In genomic region chr13:109951491-109951890, GRCh38 we compare ENCODE assay signal across 25 cellular contexts.
DNase-seq lines count a peak whose midpoint lies in the region; ATAC-seq, FAIRE-seq and TF ChIP-seq lines count a peak whose summit lies in the region.
"Had no signal": no experiment of that assay in that cellular context is flagged by ENCODE, and none has a peak within 500 bp of the region (broad histone marks: within the 10 kb centered on the region; RNA-seq: fewer than 3 reads in every experiment).

No MANE protein-coding gene starts in this region.

- no peaks in the 10 kb centered on the region for H3K79me2 ChIP-seq in mammary epithelial cell (ENCODE audit: insufficient read depth, low read length)

- CTCF ChIA-PET in mammary epithelial cell (lab: Charles Lee; ENCODE audit: low non-redundant PET) = interaction anchor here (0.6 kb wide), 1 partner anchor 131 kb away, joined by 5 read pairs; no protein-coding TSS in a partner anchor
- CTCF ChIA-PET in MCF 10A (lab: Yijun Ruan, JAX) = no interaction called here

- ATAC-seq in pancreas = no peak
- ATAC-seq in activated T-cell treated with anti-CD3 and anti-CD28 coated beads, Interleukin-2, amount 50 U/mL, for 72 hours (replicated peaks in 1 of 2) = no peak
- ATAC-seq in GM18505 (IDR thresholded peaks at IDR 0.05; ENCODE audit: unreplicated experiment) = no peak
- ATAC-seq: A549; CD8-positive, alpha-beta T cell; GM12878 had no signal

- H3K27me3 ChIP-seq in mammary epithelial cell (ENCODE audit: insufficient read depth, low read length) = no peaks in the 10 kb centered on the region
- no peaks in the 10 kb centered on the region for H3K27me3 ChIP-seq in pancreas
- H3K27me3 ChIP-seq in ovary = no peaks in the 10 kb centered on the region
- H3K27me3 ChIP-seq: BLaER1 treated with 17β-estradiol and CSF1 and Interleukin-3, amounts not matched to agents 10 nM and 100 nM had no signal

- intact Hi-C loops in mammary epithelial cell (cut with micrococcal nuclease) = no loop called here
- intact Hi-C loops in MCF 10A (cut with micrococcal nuclease) = no loop called here
- intact Hi-C loops in pancreas (cut with DNase I) = no loop called here
- intact Hi-C loops in ovary (cut with DNase I) = no loop called here

- H3K27ac Mint-ChIP-seq in MCF 10A (ENCODE audit: low read depth, unreplicated experiment) = no peak overlapping the region
- H3K27ac Mint-ChIP-seq in activated T-cell treated with anti-CD3 and anti-CD28 coated beads, Interleukin-2, amount 50 U/mL, for 72 hours = no peak overlapping the region
- H3K27ac Mint-ChIP-seq: B cell; CD4-positive, alpha-beta T cell; CD8-positive, alpha-beta T cell had no signal

- no peak for TF ChIP-seq EP300 in ovary (IDR thresholded peaks at IDR 0.05)

- H3K36me3 Mint-ChIP-seq in MCF 10A (ENCODE audit: insufficient read depth, unreplicated experiment) = no peaks in the 10 kb centered on the region
- no peaks in the 10 kb centered on the region for H3K36me3 Mint-ChIP-seq in activated T-cell treated with anti-CD3 and anti-CD28 coated beads, Interleukin-2, amount 50 U/mL, for 72 hours (ENCODE audit: insufficient read depth in 2 of 2)
- H3K36me3 Mint-ChIP-seq: CD8-positive, alpha-beta T cell had no signal

- no peaks in the 10 kb centered on the region for H3K36me3 ChIP-seq in mammary epithelial cell (ENCODE audit: insufficient read depth, low read length)
- H3K36me3 ChIP-seq in pancreas = no peaks in the 10 kb centered on the region
- H3K36me3 ChIP-seq in ovary = no peaks in the 10 kb centered on the region
- H3K36me3 ChIP-seq: BLaER1 treated with 17β-estradiol and CSF1 and Interleukin-3, amounts not matched to agents 10 nM and 100 nM had no signal

- H3K9me3 ChIP-seq in mammary epithelial cell (replicated peaks; ENCODE audit: insufficient read depth, low read length) (no peaks in the 10 kb centered on the region), pancreas (no peaks in the 10 kb centered on the region), ovary (no peaks in the 10 kb centered on the region)
- H3K9me3 ChIP-seq: A549 had no signal

- H3K9ac ChIP-seq in mammary epithelial cell (ENCODE audit: insufficient read depth, low read length) = no peak overlapping the region
- H3K9ac ChIP-seq: BLaER1 treated with 17β-estradiol and CSF1 and Interleukin-3, amounts not matched to agents 10 nM and 100 nM had no signal

- H4K20me1 ChIP-seq in mammary epithelial cell (ENCODE audit: insufficient read depth, low read length) = no peaks in the 10 kb centered on the region
- H4K20me1 ChIP-seq: BLaER1 treated with 17β-estradiol and CSF1 and Interleukin-3, amounts not matched to agents 10 nM and 100 nM had no signal

- POLR2A ChIA-PET in MCF 10A (lab: Yijun Ruan, JAX) = no interaction called here

- TF ChIP-seq POLR2A in ovary (IDR thresholded peaks at IDR 0.05) (no peak), GM18505 (IDR thresholded peaks at IDR 0.05; ENCODE audit: borderline replicate concordance, extremely low read depth, insufficient read depth, insufficient read length) (no peak)

- TF ChIP-seq CTCF in mammary epithelial cell (conservative IDR thresholded peaks at IDR 0.05 in 1 of 2, IDR thresholded peaks at IDR 0.05 in 1 of 2; ENCODE audit: extremely low read depth in 1 of 2, insufficient read depth in 1 of 2, low read depth in 1 of 2, low read length in 2 of 2) = no peak
- no peak for TF ChIP-seq CTCF in MCF 10A (IDR thresholded peaks at IDR 0.05; ENCODE audit: unreplicated experiment)
- TF ChIP-seq CTCF in pancreas (IDR thresholded peaks at IDR 0.05) = no peak
- TF ChIP-seq CTCF in ovary (IDR thresholded peaks at IDR 0.05) = no peak

- no peaks in the 10 kb centered on the region for H3K9me3 Mint-ChIP-seq in MCF 10A (ENCODE audit: unreplicated experiment)
- peaks cover 1 to 2% of the 10 kb centered on the region in 2 donors for H3K9me3 Mint-ChIP-seq in activated T-cell treated with anti-CD3 and anti-CD28 coated beads, Interleukin-2, amount 50 U/mL, for 72 hours
- H3K9me3 Mint-ChIP-seq: CD4-positive, alpha-beta T cell; CD8-positive, alpha-beta T cell had no signal

- H3K27me3 Mint-ChIP-seq in MCF 10A (ENCODE audit: insufficient read depth, unreplicated experiment) = no peaks in the 10 kb centered on the region
- H3K27me3 Mint-ChIP-seq in activated T-cell treated with anti-CD3 and anti-CD28 coated beads, Interleukin-2, amount 50 U/mL, for 72 hours (ENCODE audit: low read depth) = peaks cover 10% of the 10 kb centered on the region
- H3K27me3 Mint-ChIP-seq: B cell; CD4-positive, alpha-beta T cell had no signal

- H3K4me3 ChIP-seq in mammary epithelial cell (replicated peaks in 1 of 3; ENCODE audit: insufficient read depth in 1 of 3, low read depth in 2 of 3, low read length in 3 of 3) = no peak overlapping the region
- no peak overlapping the region for H3K4me3 ChIP-seq in pancreas
- no peak overlapping the region for H3K4me3 ChIP-seq in ovary
- H3K4me3 ChIP-seq: A549; BLaER1 treated with 17β-estradiol and CSF1 and Interleukin-3, amounts not matched to agents 10 nM and 100 nM; GM12878 had no signal

- peak; percentile 30 for DNase-seq in mammary epithelial cell
- DNase-seq in MCF 10A (ENCODE audit: unreplicated experiment) = no peak
- peak; percentile 14 for DNase-seq in epithelial cell of prostate (ENCODE audit: low read depth, low spot score)
- DNase-seq in pancreas = no peak
- no peak for DNase-seq in activated T-cell treated with anti-CD3 and anti-CD28 coated beads, Interleukin-2, amount 50 U/mL, for 72 hours
- DNase-seq in ovary = no peak
- DNase-seq: AML-193; Caco-2; Calu3; CD4-positive, alpha-beta T cell; CD8-positive, alpha-beta T cell; DMS79 treated with DMSO at 0.1 percent for 48 hours; GF-D8 had no signal

- FAIRE-seq in colon (lab: Jason Lieb, UNC) (peak; percentile 84), pancreas (lab: Jason Lieb, UNC) (peak; percentile 89)
- FAIRE-seq: A549, D721Med, G401.6, GM12878, GM12892, GM19239 had no signal

- in situ Hi-C loops in mammary epithelial cell (cut with MboI; ENCODE audit: low sequenced_read_pairs in 2 of 2) = no loop called here

- dilution Hi-C loops in mammary epithelial cell (cut with HindIII; ENCODE audit: low sequenced_read_pairs) = no loop called here

- H2AFZ ChIP-seq in mammary epithelial cell (ENCODE audit: low read depth, low read length) = no peak overlapping the region

- peaks cover 6% of the 10 kb centered on the region for H3K4me1 Mint-ChIP-seq in MCF 10A (ENCODE audit: insufficient read depth, unreplicated experiment)
- H3K4me1 Mint-ChIP-seq in activated T-cell treated with anti-CD3 and anti-CD28 coated beads, Interleukin-2, amount 50 U/mL, for 72 hours (ENCODE audit: low read depth) = no peaks in the 10 kb centered on the region
- H3K4me1 Mint-ChIP-seq: B cell had no signal

- BruUV-seq in mammary epithelial cell (replicated peaks; lab: Mats Ljungman, UMichigan) (no TSS peak), MCF 10A (replicated peaks; lab: Mats Ljungman, UMichigan) (no TSS peak)

- H3K27ac ChIP-seq in mammary epithelial cell (ENCODE audit: insufficient read depth, low read depth, low read length) (no peak overlapping the region), epithelial cell of prostate (no peak overlapping the region), pancreas (no peak overlapping the region), ovary (no peak overlapping the region)
- H3K27ac ChIP-seq: 22Rv1; A549; BLaER1 treated with 17β-estradiol and CSF1 and Interleukin-3, amounts not matched to agents 10 nM and 100 nM; C4-2B had no signal

- 50% methylated on average over 1 of the region's 1 CpG for WGBS in mammary epithelial cell (ENCODE audit: low coverage, missing lambda C conversion rate)
- WGBS in pancreas, 2 donors = 61 to 79% methylated on average over 1 of the region's 1 CpG
- WGBS in ovary, 3 donors = 83 to 88% (median 86%) methylated on average over 1 of the region's 1 CpG

- H3K4me1 ChIP-seq in mammary epithelial cell (ENCODE audit: insufficient read depth, low read length) (no peaks in the 10 kb centered on the region), pancreas (no peaks in the 10 kb centered on the region), ovary (ENCODE audit: insufficient read depth) (no peaks in the 10 kb centered on the region)
- H3K4me1 ChIP-seq: A549 had no signal

- no peak overlapping the region for H3K4me3 Mint-ChIP-seq in MCF 10A (ENCODE audit: unreplicated experiment)
- no peak overlapping the region for H3K4me3 Mint-ChIP-seq in activated T-cell treated with anti-CD3 and anti-CD28 coated beads, Interleukin-2, amount 50 U/mL, for 72 hours
- H3K4me3 Mint-ChIP-seq: B cell; CD4-positive, alpha-beta T cell; CD8-positive, alpha-beta T cell had no signal

- no peak overlapping the region for H3K4me2 ChIP-seq in mammary epithelial cell (ENCODE audit: insufficient read depth, low read depth, low read length)
- H3K4me2 ChIP-seq: A549; BLaER1 treated with 17β-estradiol and CSF1 and Interleukin-3, amounts not matched to agents 10 nM and 100 nM had no signal

Comparison
In these comparisons a context has a peak if more than half of its experiments do, and no peak if none do; other contexts are left out.
1. DNase-seq: peak in mammary epithelial cell (single experiment) and epithelial cell of prostate (single experiment); none in MCF 10A (single experiment), pancreas (0 of 6), activated T-cell treated with anti-CD3 and anti-CD28 coated beads, Interleukin-2, amount 50 U/mL, for 72 hours (0 of 2) and ovary (0 of 5).